ENCODE assay signal across 9 cellular contexts in the genomic region with DNA sequence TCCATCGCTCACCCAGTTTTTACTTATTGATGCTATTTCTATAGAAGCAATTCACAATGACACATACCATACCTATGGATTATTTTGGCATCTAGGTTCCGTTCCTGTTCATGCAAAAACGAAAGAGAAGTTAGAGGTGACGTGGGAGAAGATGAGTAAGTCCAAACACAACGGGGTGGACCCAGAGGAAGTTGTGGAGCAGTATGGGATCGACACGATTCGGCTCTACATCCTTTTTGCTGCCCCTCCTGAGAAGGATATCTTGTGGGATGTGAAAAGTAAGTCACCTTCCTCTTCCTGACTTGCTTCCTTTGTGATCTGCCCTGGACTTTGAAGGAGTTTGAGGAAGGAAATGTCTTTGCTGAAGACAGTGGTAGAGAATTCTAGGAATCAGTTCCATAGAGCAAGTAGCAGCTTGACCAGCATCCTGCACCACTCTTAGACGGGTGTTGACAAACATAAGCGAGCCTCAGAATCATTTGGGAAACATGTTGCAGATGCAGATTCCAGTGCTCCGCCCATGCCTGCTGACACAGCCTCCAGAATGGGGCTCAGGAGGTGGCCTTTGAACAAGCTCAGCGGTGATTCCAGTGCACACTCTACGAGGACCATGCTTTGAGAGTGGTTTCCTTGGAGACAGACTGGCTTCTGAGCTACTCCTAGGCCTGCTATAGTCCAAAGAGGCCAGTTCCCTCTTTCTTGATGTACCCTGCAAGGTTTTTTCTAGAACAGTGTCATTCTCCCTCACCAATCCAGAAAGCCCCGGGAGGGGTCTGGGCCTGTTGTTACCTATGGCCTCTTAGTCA.
"Had no signal": no experiment of that assay in that cellular context is flagged by ENCODE, and none has a peak within 500 bp of the region (broad histone marks: within the 10 kb centered on the region; RNA-seq: fewer than 3 reads in every experiment).

No MANE protein-coding gene starts in this region.

- H3K27me3 Mint-ChIP-seq: activated naive CD4-positive, alpha-beta T cell treated with anti-CD3 and anti-CD28 coated beads, Interleukin-2, amount 50 U/mL, for 24 hours; stimulated activated memory B cell treated with anti-CD40 and anti-IgM and Interleukin-4, amounts not matched to agents 10 μg/mL and 1 μg/mL and 100 μg/mL, for 72 hours had no signal

- H3K4me3 ChIP-seq: neural progenitor cell, tibial artery had no signal

- H3K27ac Mint-ChIP-seq: activated T-helper 2 cell treated with anti-CD3 and anti-CD28 coated beads, Interferon-gamma antibody, Interleukin-2, Interleukin-4, amounts not matched to agents 10 μg/mL and 5 μg/mL and 100 μg/mL, durations not matched to agents 14 hours and 24 hours and 36 hours; neural progenitor cell; stimulated activated memory B cell treated with anti-CD40 and anti-IgM and Interleukin-4, amounts not matched to agents 10 μg/mL and 1 μg/mL and 100 μg/mL, for 72 hours; T-helper 1 cell treated with Interleukin-12 subunit alpha and Interleukin-12 subunit beta and Interleukin-4 antibody, amounts not matched to agents 30 μg/mL and 1 μg/mL, for 36 hours had no signal

- H3K27ac ChIP-seq: neural progenitor cell, parathyroid adenoma, tibial artery had no signal

- H3K9me3 ChIP-seq: tibial artery had no signal

- H3K27me3 ChIP-seq: neural progenitor cell, tibial artery had no signal

- ATAC-seq: stimulated activated memory B cell treated with anti-CD40 and anti-IgM and Interleukin-4, amounts not matched to agents 10 μg/mL and 1 μg/mL and 100 μg/mL, for 72 hours had no signal

- H3K4me3 Mint-ChIP-seq: activated naive CD4-positive, alpha-beta T cell treated with anti-CD3 and anti-CD28 coated beads, Interleukin-2, amount 50 U/mL, for 24 hours; neural progenitor cell; stimulated activated memory B cell treated with anti-CD40 and anti-IgM and Interleukin-4, amounts not matched to agents 10 μg/mL and 1 μg/mL and 100 μg/mL, for 72 hours; T-helper 1 cell treated with Interleukin-12 subunit alpha and Interleukin-12 subunit beta and Interleukin-4 antibody, amounts not matched to agents 30 μg/mL and 1 μg/mL, for 36 hours had no signal

- H3K4me1 ChIP-seq: neural progenitor cell, parathyroid adenoma, tibial artery had no signal

- DNase-seq: amygdala, SHP77, tibial artery had no signal

- H3K4me1 Mint-ChIP-seq: activated naive CD4-positive, alpha-beta T cell treated with anti-CD3 and anti-CD28 coated beads, Interleukin-2, amount 50 U/mL, for 24 hours; stimulated activated memory B cell treated with anti-CD40 and anti-IgM and Interleukin-4, amounts not matched to agents 10 μg/mL and 1 μg/mL and 100 μg/mL, for 72 hours had no signal
